ENCODE assay signal across 33 cellular contexts in genomic region chr5:128627939-128628338, GRCh38.
"Had no signal": no experiment of that assay in that cellular context is flagged by ENCODE, and none has a peak within 500 bp of the region (broad histone marks: within the 10 kb centered on the region; RNA-seq: fewer than 3 reads in every experiment).

No MANE protein-coding gene starts in this region.

- H3K36me3 ChIP-seq: adrenal gland, brain microvascular endothelial cell, breast epithelium had no signal

- H3K9me3 ChIP-seq: adrenal gland, body of pancreas, breast epithelium had no signal

- H3K27ac ChIP-seq: adrenal gland, body of pancreas, brain microvascular endothelial cell, breast epithelium, VCaP had no signal

- FAIRE-seq: astrocyte, TTC549 had no signal

- H3K4me3 ChIP-seq: adrenal gland, body of pancreas, breast epithelium had no signal

- DNase-seq: activated B cell treated with CpG ODN at 0.5 μM for 24 hours; activated CD4-positive, alpha-beta memory T cell treated with anti-CD3 and anti-CD28 coated beads for 36 hours; activated CD4-positive, alpha-beta T cell treated with anti-CD3 and anti-CD28 coated beads for 4 hours; activated CD4-positive, alpha-beta T cell treated with anti-CD3 and anti-CD28 coated beads, Interleukin-2, amount 10 ng/mL, durations not matched to agents 24 days and 14 days; activated CD4-positive, alpha-beta T cell treated with anti-CD3 and anti-CD28 coated beads, Interleukin-2, amount 50 U/mL, for 1 hour; activated CD4-positive, alpha-beta T cell treated with anti-CD3 and anti-CD28 coated beads, Interleukin-2, amount 50 U/mL, for 4 hours; activated CD4-positive, CD25-positive, alpha-beta regulatory T cell treated with anti-CD3 and anti-CD28 coated beads, Interleukin-2, amount 50 U/mL, for 72 hours; activated CD8-positive, alpha-beta memory T cell treated with anti-CD3 and anti-CD28 coated beads, Interleukin-2, amount 50 U/mL, for 4 hours; activated CD8-positive, alpha-beta T cell treated with anti-CD3 and anti-CD28 coated beads for 36 hours; activated effector memory CD4-positive, alpha-beta T cell treated with anti-CD3 and anti-CD28 coated beads, Interleukin-2, amount 50 U/mL, for 16 hours; activated gamma-delta T cell treated with Interleukin-2 at 50 U/mL for 16 hours; activated naive CD4-positive, alpha-beta T cell; activated naive CD4-positive, alpha-beta T cell treated with anti-CD3 and anti-CD28 coated beads for 36 hours; activated naive CD4-positive, alpha-beta T cell treated with anti-CD3 and anti-CD28 coated beads, Interleukin-2, amount 50 U/mL, for 16 hours; activated naive CD8-positive, alpha-beta T cell treated with anti-CD3 and anti-CD28 coated beads for 36 hours; activated T-cell treated with anti-CD3 and anti-CD28 coated beads for 4 hours; activated T-cell treated with anti-CD3 and anti-CD28 coated beads, Interleukin-2, amount 50 U/mL, for 1 hour; activated T-cell treated with anti-CD3 and anti-CD28 coated beads, Interleukin-2, amount 50 U/mL, for 4 hours; activated T-cell treated with anti-CD3 and anti-CD28 coated beads, Interleukin-2, amount 50 U/mL, for 72 hours; adrenal gland; amniotic stem cell; aorta; body of pancreas; brain microvascular endothelial cell; central memory CD4-positive, alpha-beta T cell; T-helper 2 cell; T-helper 9 cell had no signal

- H3K27me3 ChIP-seq: adrenal gland, body of pancreas, brain microvascular endothelial cell had no signal

- H3K4me1 ChIP-seq: adrenal gland, body of pancreas, breast epithelium had no signal

- ATAC-seq: activated CD8-positive, alpha-beta T cell treated with anti-CD3 and anti-CD28 coated beads for 36 hours; activated naive CD4-positive, alpha-beta T cell treated with anti-CD3 and anti-CD28 coated beads, Interleukin-2, amount 50 U/mL, for 72 hours; activated T-cell treated with anti-CD3 and anti-CD28 coated beads, Interleukin-2, amount 50 U/mL, for 4 hours; activated T-cell treated with anti-CD3 and anti-CD28 coated beads, Interleukin-2, amount 50 U/mL, for 72 hours; activated T-helper 17 cell treated with anti-CD3 and anti-CD28 coated beads, Interleukin-2, amount 50 U/mL, for 72 hours; body of pancreas had no signal
